Comparison of ENCODE assay signal across 10 cellular contexts in genomic region chr7:5283421-5284303, GRCh38. TPM values are rescaled to one million over a fixed set of nuclear protein-coding genes. Genes with fewer than 3 reads are reported as not detected.
DNase-seq lines count a peak whose midpoint lies in the region; ATAC-seq and TF ChIP-seq lines count a peak whose summit lies in the region.
"Had no signal": no experiment of that assay in that cellular context is flagged by ENCODE, and none has a peak within 500 bp of the region (broad histone marks: within the 10 kb centered on the region; RNA-seq: fewer than 3 reads in every experiment).

No MANE protein-coding gene starts in this region.

- peaks cover 0 to 2% (median 0%) of the 10 kb centered on the region in 7 donors for H3K4me1 Mint-ChIP-seq in naive thymus-derived CD4-positive, alpha-beta T cell

- DNase-seq in right cardiac atrium (no peak), LoVo (ENCODE audit: low spot score) (no peak)
- no peak for DNase-seq in naive thymus-derived CD4-positive, alpha-beta T cell
- DNase-seq: amniotic stem cell, occipital lobe had no signal

- peak overlapping the region; percentile 37 for H3K4me2 ChIP-seq in skeletal muscle satellite cell (ENCODE audit: low read length)

- ATAC-seq in right cardiac atrium (peak; percentile 22 to 46), HG02981 (IDR thresholded peaks at IDR 0.05; ENCODE audit: unreplicated experiment) (no peak), HG02763 (IDR thresholded peaks at IDR 0.05; ENCODE audit: unreplicated experiment) (no peak)
- ATAC-seq in naive thymus-derived CD4-positive, alpha-beta T cell, result no peak

- peak overlapping the region in 3 of 10 donors; percentile 37 to 52 (median 44) for H3K4me3 Mint-ChIP-seq in naive thymus-derived CD4-positive, alpha-beta T cell

- H3K9me3 Mint-ChIP-seq in naive thymus-derived CD4-positive, alpha-beta T cell, result no peaks in the 10 kb centered on the region

- TF ChIP-seq CTCF in GM12875 (IDR thresholded peaks at IDR 0.05; ENCODE audit: borderline replicate concordance, insufficient read depth, low read depth, low read length) (no peak), WI38 (IDR thresholded peaks at IDR 0.05; ENCODE audit: low read depth, low read length) (no peak)

- H3K4me1 ChIP-seq in right cardiac atrium (ENCODE audit: control insufficient read depth, insufficient read depth, low read length) (no peaks in the 10 kb centered on the region), skeletal muscle satellite cell (ENCODE audit: control insufficient read depth, insufficient read depth, low read length) (peaks cover 5% of the 10 kb centered on the region)
- no peaks in the 10 kb centered on the region for H3K4me1 ChIP-seq in naive thymus-derived CD4-positive, alpha-beta T cell (ENCODE audit: control insufficient read depth in 2 of 2, insufficient read depth in 2 of 2, low read length in 2 of 2)

- intact Hi-C loops in right cardiac atrium (cut with DNase I), result no loop called here
- intact Hi-C loops in naive thymus-derived CD4-positive, alpha-beta T cell (cut with micrococcal nuclease), result no loop called here

- H3K27ac ChIP-seq in right cardiac atrium (ENCODE audit: low read length), result no peak overlapping the region
- no peak overlapping the region for H3K27ac ChIP-seq in naive thymus-derived CD4-positive, alpha-beta T cell (ENCODE audit: low read depth, low read length)

- peak overlapping the region; percentile 5 for H3K4me3 ChIP-seq in GM12875 (ENCODE audit: low read depth, low read length)
- peak overlapping the region; percentile 42 for H3K4me3 ChIP-seq in WI38 (ENCODE audit: low read depth, low read length)
- peak overlapping the region; percentile 75 for H3K4me3 ChIP-seq in right cardiac atrium (ENCODE audit: low read length)
- H3K4me3 ChIP-seq in skeletal muscle satellite cell (ENCODE audit: low read length), result peak overlapping the region; percentile 39
- H3K4me3 ChIP-seq in naive thymus-derived CD4-positive, alpha-beta T cell (ENCODE audit: low read length), result no peak overlapping the region

- H3K27me3 Mint-ChIP-seq in naive thymus-derived CD4-positive, alpha-beta T cell, result peaks cover 5 to 31% (median 5%) of the 10 kb centered on the region in 5 donors

- H3K9me3 ChIP-seq in right cardiac atrium (ENCODE audit: control insufficient read depth, low read length), result no peaks in the 10 kb centered on the region
- no peaks in the 10 kb centered on the region for H3K9me3 ChIP-seq in skeletal muscle satellite cell (replicated peaks; ENCODE audit: low read length)
- H3K9me3 ChIP-seq in naive thymus-derived CD4-positive, alpha-beta T cell (ENCODE audit: control insufficient read depth in 2 of 3, low read length in 3 of 3), result no peaks in the 10 kb centered on the region

- 16% methylated on average over 46 of the region's 46 CpGs for WGBS in right cardiac atrium

- no peaks in the 10 kb centered on the region for H3K27me3 ChIP-seq in right cardiac atrium (ENCODE audit: control insufficient read depth, insufficient read depth)
- H3K27me3 ChIP-seq in skeletal muscle satellite cell (ENCODE audit: control insufficient read depth, insufficient read depth, low read length), result peaks cover 7% of the 10 kb centered on the region
- H3K27me3 ChIP-seq in naive thymus-derived CD4-positive, alpha-beta T cell (ENCODE audit: control insufficient read depth in 2 of 2, insufficient read depth in 2 of 2, low read length in 2 of 2), result no peaks in the 10 kb centered on the region

- CTCF ChIA-PET in naive thymus-derived CD4-positive, alpha-beta T cell (lab: Charles Lee), result no interaction called here

- H3K27ac Mint-ChIP-seq in naive thymus-derived CD4-positive, alpha-beta T cell, result no peak overlapping the region

- POLR2A ChIA-PET in naive thymus-derived CD4-positive, alpha-beta T cell (lab: Charles Lee), result no interaction called here

- no peak overlapping the region for H3K9ac ChIP-seq in skeletal muscle satellite cell (ENCODE audit: low read depth, low read length)

- H3K36me3 Mint-ChIP-seq in naive thymus-derived CD4-positive, alpha-beta T cell, result no peaks in the 10 kb centered on the region

- H3K36me3 ChIP-seq in skeletal muscle satellite cell (ENCODE audit: insufficient read depth, low read length), result no peaks in the 10 kb centered on the region
- no peaks in the 10 kb centered on the region for H3K36me3 ChIP-seq in naive thymus-derived CD4-positive, alpha-beta T cell (ENCODE audit: control insufficient read depth in 2 of 3, insufficient read depth in 3 of 3, low read length in 3 of 3)

RNA-seq across cellular contexts. Expression of gene SLC29A4, which starts 0.9 kb away (rescaled TPM):
- 1 to 10 TPM; 2.9 to 5.5 (median 3.6) TPM for total RNA-seq in right cardiac atrium
- 11.8 TPM for polyA plus RNA-seq in right cardiac atrium
- 0.22 and 0.76 TPM in 2 replicates for total RNA-seq in skeletal muscle satellite cell (2012; rRNA removed)
- total RNA-seq in naive thymus-derived CD4-positive, alpha-beta T cell, result 1 to 10 TPM in 1 of 5 experiments, under 1 TPM in 4; 0.11 to 1.3 (median 0.32) TPM
- under 1 TPM in 1 of 2 donors, not detected in 1; 0.38 TPM for polyA plus RNA-seq in naive thymus-derived CD4-positive, alpha-beta T cell

Comparison
In these comparisons a context has a peak if more than half of its experiments do, and no peak if none do; other contexts are left out.
1. ATAC-seq: peak in right cardiac atrium (2 of 2); none in HG02981 (single experiment), naive thymus-derived CD4-positive, alpha-beta T cell (single experiment) and HG02763 (single experiment).